ENCODE assay signal across 10 cellular contexts in the genomic region with DNA sequence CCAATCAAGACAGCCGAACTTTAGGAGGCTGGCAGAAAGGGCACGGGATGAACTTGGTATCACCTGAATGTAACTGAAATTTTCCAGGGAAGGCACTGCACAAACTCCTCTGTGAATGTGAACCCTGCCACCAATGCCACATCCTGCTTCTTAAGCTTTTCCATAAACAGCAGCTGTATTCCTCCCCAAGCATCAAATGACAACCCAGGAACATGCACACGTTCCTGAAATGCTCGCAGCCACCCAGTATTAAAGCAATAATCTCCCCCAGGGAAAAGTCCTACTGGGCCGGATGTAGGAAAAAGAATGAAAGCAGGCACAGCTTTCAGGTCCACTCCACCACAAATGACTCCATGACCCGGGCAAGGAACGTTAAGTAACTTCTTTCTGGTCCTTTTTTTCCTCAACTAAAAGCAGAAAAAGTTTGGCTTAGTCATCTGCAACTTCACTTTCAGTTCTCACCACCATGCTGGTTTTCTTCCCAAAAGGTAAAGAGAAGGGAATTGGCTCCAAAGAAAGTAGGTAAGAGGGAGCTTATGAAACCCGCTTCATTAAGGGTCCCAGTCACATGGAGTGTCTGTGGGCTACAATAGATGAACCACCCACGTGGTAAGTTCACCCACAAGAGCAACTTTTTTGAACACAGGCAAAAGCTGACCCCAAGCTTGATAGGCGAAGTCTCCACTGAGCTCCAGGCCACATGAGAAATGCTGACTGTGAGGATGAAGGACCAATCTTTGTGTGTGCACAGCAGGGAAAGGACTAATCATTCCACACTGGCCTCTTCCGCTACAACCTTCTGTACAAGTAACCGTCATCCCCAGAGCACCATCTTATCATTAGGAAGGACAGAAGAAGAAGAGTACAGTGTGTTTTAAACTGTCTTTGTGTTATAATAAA.
A peak's percentile ranks its signal among the peaks of the same experiment; 100 is the strongest.
DNase-seq lines count a peak whose midpoint lies in the region; ATAC-seq and TF ChIP-seq lines count a peak whose summit lies in the region.
"Had no signal": no experiment of that assay in that cellular context is flagged by ENCODE, and none has a peak within 500 bp of the region (broad histone marks: within the 10 kb centered on the region; RNA-seq: fewer than 3 reads in every experiment).

No MANE protein-coding gene starts in this region.

- peak overlapping the region in 3 of 4 donors; percentile 82 to 90 (median 89) for H3K4me3 Mint-ChIP-seq in IgD-negative memory B cell
- H3K4me3 Mint-ChIP-seq in activated T-helper 17 cell treated with anti-CD3 and anti-CD28 coated beads, Interleukin-2, amount 50 U/mL, for 72 hours, result peak overlapping the region; percentile 97
- peak overlapping the region; percentile 81 for H3K4me3 Mint-ChIP-seq in natural killer cell treated with Interleukin-12 subunit alpha and Interleukin-12 subunit beta and Interleukin-15 and Interleukin-18, amount 100 ng/mL, for 72 hours
- no peak overlapping the region for H3K4me3 Mint-ChIP-seq in Caco-2 (ENCODE audit: unreplicated experiment)

- H3K4me1 Mint-ChIP-seq in IgD-negative memory B cell (peaks cover 67 to 81% (median 81%) of the 10 kb centered on the region in 3 donors), Caco-2 (ENCODE audit: low read depth, unreplicated experiment) (no peaks in the 10 kb centered on the region)
- H3K4me1 Mint-ChIP-seq in activated T-helper 17 cell treated with anti-CD3 and anti-CD28 coated beads, Interleukin-2, amount 50 U/mL, for 72 hours, result peaks cover 81% of the 10 kb centered on the region
- peaks cover 72 to 90% of the 10 kb centered on the region in 2 donors for H3K4me1 Mint-ChIP-seq in natural killer cell treated with Interleukin-12 subunit alpha and Interleukin-12 subunit beta and Interleukin-15 and Interleukin-18, amount 100 ng/mL, for 72 hours (ENCODE audit: low read depth in 2 of 2)

- H3K4me3 ChIP-seq in Caco-2 (ENCODE audit: low read depth, low read length) (no peak overlapping the region), adrenal gland (no peak overlapping the region)
- H3K4me3 ChIP-seq: suprapubic skin had no signal

- H3K27me3 Mint-ChIP-seq in IgD-negative memory B cell (no peaks in the 10 kb centered on the region), Caco-2 (ENCODE audit: insufficient read depth, unreplicated experiment) (peaks cover 5% of the 10 kb centered on the region)
- H3K27me3 Mint-ChIP-seq in activated T-helper 17 cell treated with anti-CD3 and anti-CD28 coated beads, Interleukin-2, amount 50 U/mL, for 72 hours, result no peaks in the 10 kb centered on the region
- H3K27me3 Mint-ChIP-seq in natural killer cell treated with Interleukin-12 subunit alpha and Interleukin-12 subunit beta and Interleukin-15 and Interleukin-18, amount 100 ng/mL, for 72 hours, result no peaks in the 10 kb centered on the region

- BruUV-seq in Caco-2 (replicated peaks; lab: Mats Ljungman, UMichigan), result no TSS peak

- H3K27ac Mint-ChIP-seq in IgD-negative memory B cell, result peak overlapping the region; percentile 92 to 99 (median 97)
- H3K27ac Mint-ChIP-seq in activated T-helper 17 cell treated with anti-CD3 and anti-CD28 coated beads, Interleukin-2, amount 50 U/mL, for 72 hours, result peak overlapping the region; percentile 81
- peak overlapping the region; percentile 84 to 92 for H3K27ac Mint-ChIP-seq in natural killer cell treated with Interleukin-12 subunit alpha and Interleukin-12 subunit beta and Interleukin-15 and Interleukin-18, amount 100 ng/mL, for 72 hours
- no peak overlapping the region for H3K27ac Mint-ChIP-seq in Caco-2 (ENCODE audit: unreplicated experiment)

- H3K27ac ChIP-seq in adrenal gland, result no peak overlapping the region
- H3K27ac ChIP-seq: suprapubic skin had no signal

- POLR2A ChIA-PET in Caco-2 (lab: Charles Lee), result no interaction called here

- TF ChIP-seq CTCF in Caco-2 (IDR thresholded peaks at IDR 0.05; ENCODE audit: insufficient read depth in 1 of 2, low read depth in 1 of 2, low read length in 1 of 2, severe bottlenecking in 1 of 2, unreplicated experiment in 1 of 2) (no peak), adrenal gland (IDR thresholded peaks at IDR 0.05) (no peak)

- DNase-seq in Daoy (ENCODE audit: low read depth) (peak; percentile 58), Caco-2 (no peak), 8988T (no peak), adrenal gland (no peak)
- no peak for DNase-seq in natural killer cell treated with Interleukin-12 subunit alpha and Interleukin-12 subunit beta and Interleukin-15 and Interleukin-18, amount 100 ng/mL, for 72 hours (ENCODE audit: low spot score)
- DNase-seq: activated gamma-delta T cell had no signal

- H3K36me3 Mint-ChIP-seq in IgD-negative memory B cell, result peaks cover 4% of the 10 kb centered on the region
- H3K36me3 Mint-ChIP-seq in activated T-helper 17 cell treated with anti-CD3 and anti-CD28 coated beads, Interleukin-2, amount 50 U/mL, for 72 hours (ENCODE audit: low read depth), result peaks cover 43% of the 10 kb centered on the region
- peaks cover 18% of the 10 kb centered on the region for H3K36me3 Mint-ChIP-seq in natural killer cell treated with Interleukin-12 subunit alpha and Interleukin-12 subunit beta and Interleukin-15 and Interleukin-18, amount 100 ng/mL, for 72 hours
- no peaks in the 10 kb centered on the region for H3K36me3 Mint-ChIP-seq in Caco-2 (ENCODE audit: insufficient read depth, unreplicated experiment)

- no peak for ATAC-seq in activated T-helper 17 cell treated with anti-CD3 and anti-CD28 coated beads, Interleukin-2, amount 50 U/mL, for 72 hours (replicated peaks)
- ATAC-seq in natural killer cell treated with Interleukin-12 subunit alpha and Interleukin-12 subunit beta and Interleukin-15 and Interleukin-18, amount 100 ng/mL, for 72 hours, result no peak
- ATAC-seq in GM18870 (IDR thresholded peaks at IDR 0.05; ENCODE audit: unreplicated experiment), result no peak

- H3K36me3 ChIP-seq in Caco-2 (ENCODE audit: control insufficient read depth, insufficient read depth, low read length) (no peaks in the 10 kb centered on the region), adrenal gland (replicated peaks in 1 of 2) (no peaks in the 10 kb centered on the region)
- H3K36me3 ChIP-seq: suprapubic skin had no signal

- 78 to 88% (median 82%) methylated on average over 12 of the region's 12 CpGs for WGBS in adrenal gland, 4 donors

- CTCF ChIA-PET in Caco-2 (lab: Charles Lee), result no interaction called here

- intact Hi-C loops in Caco-2 (cut with micrococcal nuclease; ENCODE audit: unreplicated experiment) (no loop called here), adrenal gland (cut with DNase I) (no loop called here)

- H3K9me3 Mint-ChIP-seq in IgD-negative memory B cell (peaks cover 0 to 2% (median 0%) of the 10 kb centered on the region in 3 donors), Caco-2 (ENCODE audit: unreplicated experiment) (no peaks in the 10 kb centered on the region)
- no peaks in the 10 kb centered on the region for H3K9me3 Mint-ChIP-seq in activated T-helper 17 cell treated with anti-CD3 and anti-CD28 coated beads, Interleukin-2, amount 50 U/mL, for 72 hours
- peaks cover 4% of the 10 kb centered on the region for H3K9me3 Mint-ChIP-seq in natural killer cell treated with Interleukin-12 subunit alpha and Interleukin-12 subunit beta and Interleukin-15 and Interleukin-18, amount 100 ng/mL, for 72 hours

- TF ChIP-seq POLR2A in adrenal gland (IDR thresholded peaks at IDR 0.05), result no peak

- H3K4me1 ChIP-seq in Caco-2, result no peaks in the 10 kb centered on the region
- peaks cover 8 to 26% of the 10 kb centered on the region in 2 donors for H3K4me1 ChIP-seq in adrenal gland (replicated peaks in 1 of 2)

- no peaks in the 10 kb centered on the region for H3K9me3 ChIP-seq in Caco-2
- no peaks in the 10 kb centered on the region for H3K9me3 ChIP-seq in adrenal gland (replicated peaks in 1 of 3)
- H3K9me3 ChIP-seq: suprapubic skin had no signal

- no peaks in the 10 kb centered on the region for H3K27me3 ChIP-seq in Caco-2 (replicated peaks; ENCODE audit: control insufficient read depth, insufficient read depth, low read length)
- no peaks in the 10 kb centered on the region for H3K27me3 ChIP-seq in adrenal gland
- H3K27me3 ChIP-seq: suprapubic skin had no signal
